ENCODE assay signal across 20 cellular contexts in the genomic region with DNA sequence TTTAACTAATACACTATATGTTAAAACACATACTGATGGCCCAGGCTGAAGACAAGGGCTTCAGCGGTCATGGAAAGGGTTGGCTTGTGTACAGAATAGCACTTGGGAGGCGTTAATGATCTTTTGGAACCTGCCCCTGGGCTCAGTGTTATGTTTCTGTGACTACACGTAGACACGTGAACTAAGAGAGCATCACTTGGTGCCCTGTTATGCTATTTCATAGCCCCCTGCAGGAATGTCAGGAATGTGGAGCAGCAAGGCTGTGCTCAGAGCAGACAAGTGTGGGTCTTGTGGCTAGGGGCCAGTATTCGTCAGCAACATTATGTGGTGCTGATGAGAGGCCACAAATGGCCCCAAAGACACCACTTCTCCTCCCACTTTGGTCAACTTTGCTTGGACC.
DNase-seq lines count a peak whose midpoint lies in the region; ATAC-seq lines count a peak whose summit lies in the region.
"Had no signal": no experiment of that assay in that cellular context is flagged by ENCODE, and none has a peak within 500 bp of the region (broad histone marks: within the 10 kb centered on the region; RNA-seq: fewer than 3 reads in every experiment).

No MANE protein-coding gene starts in this region.

- DNase-seq in NCI-H460 (ENCODE audit: extremely low read depth, low read depth) (peak; percentile 27), left kidney (ENCODE audit: low read depth, low spot score) (peak; percentile 59), OCI-M2 (lab: John Stamatoyannopoulos, UW; ENCODE audit: unreplicated experiment) (no peak), T-helper 2 cell (no peak)
- DNase-seq: activated CD4-positive, CD25-positive, alpha-beta regulatory T cell; activated CD8-positive, alpha-beta T cell treated with anti-CD3 and anti-CD28 coated beads, Interleukin-2, amount 10 ng/mL, durations not matched to agents 7 days and 5 days; activated naive CD8-positive, alpha-beta T cell treated with anti-CD3 and anti-CD28 coated beads for 36 hours; activated T-cell treated with anti-CD3 and anti-CD28 coated beads, Interleukin-2, amount 50 U/mL, for 48 hours; gastrocnemius medialis; GDM1; left ventricle myocardium superior; NCI-H1417; NCI-H2171 treated with DMSO at 0.1 percent for 48 hours; NK-92 treated with Interleukin-12 subunit alpha and Interleukin-12 subunit beta, amount 100 ng/mL, for 24 hours; nucleus accumbens; T-cell had no signal

- ATAC-seq in GM19023 (IDR thresholded peaks at IDR 0.05; ENCODE audit: unreplicated experiment) (peak; percentile 7), HG02610 (IDR thresholded peaks at IDR 0.05; ENCODE audit: unreplicated experiment) (peak; percentile 12), GM21825 (IDR thresholded peaks at IDR 0.05; ENCODE audit: unreplicated experiment) (no peak), GM18870 (IDR thresholded peaks at IDR 0.05; ENCODE audit: unreplicated experiment) (no peak)
- ATAC-seq: activated CD8-positive, alpha-beta T cell treated with anti-CD3 and anti-CD28 coated beads, Interleukin-2, amount 10 ng/mL, durations not matched to agents 7 days and 5 days; gastrocnemius medialis; left ventricle myocardium superior; T-cell had no signal

Comparison
In these comparisons a context has a peak if more than half of its experiments do, and no peak if none do; other contexts are left out.
1. ATAC-seq: peak in GM19023 (single experiment) and HG02610 (single experiment); none in GM21825 (single experiment) and GM18870 (single experiment).
2. DNase-seq: peak in NCI-H460 (single experiment) and left kidney (single experiment); none in OCI-M2 (single experiment) and T-helper 2 cell (0 of 5).